ENCODE assay signal across 35 cellular contexts in genomic region chr14:68602507-68602906, GRCh38.
"Had no signal": no experiment of that assay in that cellular context is flagged by ENCODE, and none has a peak within 500 bp of the region (broad histone marks: within the 10 kb centered on the region; RNA-seq: fewer than 3 reads in every experiment).

No MANE protein-coding gene starts in this region.

- H3K36me3 Mint-ChIP-seq: activated CD8-positive, alpha-beta memory T cell treated with anti-CD3 and anti-CD28 coated beads, Interleukin-2, amount 10 ng/mL, durations not matched to agents 7 days and 5 days; activated naive CD4-positive, alpha-beta T cell treated with anti-CD3 and anti-CD28 coated beads, Interleukin-2, amount 10 ng/mL, durations not matched to agents 7 days and 5 days; activated naive CD4-positive, alpha-beta T cell treated with anti-CD3 and anti-CD28 coated beads, Interleukin-2, amount 50 U/mL, for 24 hours; T-cell had no signal

- H3K4me1 Mint-ChIP-seq: activated CD4-positive, alpha-beta memory T cell treated with anti-CD3 and anti-CD28 coated beads, Interleukin-2, amount 10 ng/mL, durations not matched to agents 7 days and 5 days; activated CD8-positive, alpha-beta memory T cell treated with anti-CD3 and anti-CD28 coated beads, Interleukin-2, amount 10 ng/mL, durations not matched to agents 7 days and 5 days had no signal

- H3K4me3 ChIP-seq: body of pancreas, breast epithelium had no signal

- H3K27me3 ChIP-seq: body of pancreas, brain microvascular endothelial cell, breast epithelium had no signal

- H3K36me3 ChIP-seq: brain microvascular endothelial cell, breast epithelium had no signal

- H3K27ac Mint-ChIP-seq: activated CD4-positive, alpha-beta memory T cell treated with anti-CD3 and anti-CD28 coated beads, Interleukin-2, amount 10 ng/mL, durations not matched to agents 7 days and 5 days; activated CD4-positive, alpha-beta T cell treated with anti-CD3 and anti-CD28 coated beads for 36 hours; activated CD4-positive, alpha-beta T cell treated with anti-CD3 and anti-CD28 coated beads, Interleukin-2, amount 10 ng/mL, durations not matched to agents 7 days and 5 days; activated CD8-positive, alpha-beta memory T cell treated with anti-CD3 and anti-CD28 coated beads, Interleukin-2, amount 10 ng/mL, durations not matched to agents 7 days and 5 days; activated CD8-positive, alpha-beta T cell treated with anti-CD3 and anti-CD28 coated beads, Interleukin-2, amount 10 ng/mL, durations not matched to agents 7 days and 5 days; activated naive CD4-positive, alpha-beta T cell treated with anti-CD3 and anti-CD28 coated beads, Interleukin-2, amount 10 ng/mL, durations not matched to agents 7 days and 5 days; activated naive CD8-positive, alpha-beta T cell treated with anti-CD3 and anti-CD28 coated beads, Interleukin-2, amount 50 U/mL, for 24 hours; activated T-cell treated with anti-CD3 and anti-CD28 coated beads, Interleukin-2, amount 50 U/mL, for 24 hours; activated T-helper 2 cell treated with anti-CD3 and anti-CD28 coated beads, Interferon-gamma antibody, Interleukin-2, Interleukin-4, amounts not matched to agents 10 μg/mL and 5 μg/mL and 100 μg/mL, durations not matched to agents 14 hours and 24 hours and 36 hours; T-cell; T-helper 17 cell; T-helper 2 cell treated with Interferon-gamma antibody and Interleukin-4, amounts not matched to agents 5 μg/mL and 100 μg/mL, for 36 hours had no signal

- DNase-seq: activated CD4-positive, alpha-beta memory T cell treated with anti-CD3 and anti-CD28 coated beads, Interleukin-2, amount 10 ng/mL, durations not matched to agents 7 days and 5 days; activated CD4-positive, alpha-beta T cell treated with anti-CD3 and anti-CD28 coated beads for 1 hour; activated CD4-positive, alpha-beta T cell treated with anti-CD3 and anti-CD28 coated beads for 36 hours; activated CD4-positive, alpha-beta T cell treated with anti-CD3 and anti-CD28 coated beads for 48 hours; activated CD4-positive, alpha-beta T cell treated with anti-CD3 and anti-CD28 coated beads, Interleukin-2, amount 10 ng/mL, durations not matched to agents 7 days and 5 days; activated CD4-positive, alpha-beta T cell treated with anti-CD3 and anti-CD28 coated beads, Interleukin-2, amount 50 U/mL, for 48 hours; activated CD4-positive, CD25-positive, alpha-beta regulatory T cell; activated CD8-positive, alpha-beta memory T cell treated with anti-CD3 and anti-CD28 coated beads for 24 hours; activated CD8-positive, alpha-beta memory T cell treated with anti-CD3 and anti-CD28 coated beads, Interleukin-2, amount 10 ng/mL, durations not matched to agents 7 days and 5 days; activated CD8-positive, alpha-beta memory T cell treated with anti-CD3 and anti-CD28 coated beads, Interleukin-2, amount 50 U/mL, for 48 hours; activated CD8-positive, alpha-beta T cell treated with anti-CD3 and anti-CD28 coated beads, Interleukin-2, amount 10 ng/mL, durations not matched to agents 7 days and 5 days; activated effector memory CD4-positive, alpha-beta T cell treated with Interleukin-2 at 50 U/mL for 16 hours; activated gamma-delta T cell; activated naive CD4-positive, alpha-beta T cell treated with anti-CD3 and anti-CD28 coated beads, Interleukin-2, amount 10 ng/mL, durations not matched to agents 7 days and 5 days; activated naive CD4-positive, alpha-beta T cell treated with Interleukin-2 at 50 U/mL for 16 hours; activated naive CD8-positive, alpha-beta T cell treated with anti-CD3 and anti-CD28 coated beads, Interleukin-2, amount 10 ng/mL, durations not matched to agents 7 days and 5 days; activated naive CD8-positive, alpha-beta T cell treated with anti-CD3 and anti-CD28 coated beads, Interleukin-2, amount 50 U/mL, for 24 hours; activated T-cell treated with anti-CD3 and anti-CD28 coated beads, Interleukin-2, amount 50 U/mL, for 24 hours; activated T-cell treated with anti-CD3 and anti-CD28 coated beads, Interleukin-2, amount 50 U/mL, for 48 hours; aorta; body of pancreas; brain microvascular endothelial cell; central memory CD4-positive, alpha-beta T cell; T-cell; T-helper 17 cell; T-helper 9 cell had no signal

- H3K9me3 Mint-ChIP-seq: activated naive CD4-positive, alpha-beta T cell treated with anti-CD3 and anti-CD28 coated beads, Interleukin-2, amount 50 U/mL, for 24 hours; activated naive CD8-positive, alpha-beta T cell treated with anti-CD3 and anti-CD28 coated beads, Interleukin-2, amount 50 U/mL, for 24 hours; activated T-helper 2 cell treated with anti-CD3 and anti-CD28 coated beads, Interferon-gamma antibody, Interleukin-2, Interleukin-4, amounts not matched to agents 10 μg/mL and 5 μg/mL and 100 μg/mL, durations not matched to agents 14 hours and 24 hours and 36 hours had no signal

- H3K4me3 Mint-ChIP-seq: activated CD4-positive, alpha-beta memory T cell treated with anti-CD3 and anti-CD28 coated beads, Interleukin-2, amount 10 ng/mL, durations not matched to agents 7 days and 5 days; activated CD4-positive, alpha-beta T cell treated with anti-CD3 and anti-CD28 coated beads for 36 hours; activated CD4-positive, alpha-beta T cell treated with anti-CD3 and anti-CD28 coated beads, Interleukin-2, amount 10 ng/mL, durations not matched to agents 7 days and 5 days; activated CD8-positive, alpha-beta memory T cell treated with anti-CD3 and anti-CD28 coated beads, Interleukin-2, amount 10 ng/mL, durations not matched to agents 7 days and 5 days; activated CD8-positive, alpha-beta T cell treated with anti-CD3 and anti-CD28 coated beads, Interleukin-2, amount 10 ng/mL, durations not matched to agents 7 days and 5 days; activated naive CD4-positive, alpha-beta T cell treated with anti-CD3 and anti-CD28 coated beads, Interleukin-2, amount 10 ng/mL, durations not matched to agents 7 days and 5 days; activated naive CD4-positive, alpha-beta T cell treated with anti-CD3 and anti-CD28 coated beads, Interleukin-2, amount 50 U/mL, for 24 hours; activated naive CD8-positive, alpha-beta T cell; activated naive CD8-positive, alpha-beta T cell treated with anti-CD3 and anti-CD28 coated beads, Interleukin-2, amount 10 ng/mL, durations not matched to agents 7 days and 5 days; activated naive CD8-positive, alpha-beta T cell treated with anti-CD3 and anti-CD28 coated beads, Interleukin-2, amount 50 U/mL, for 24 hours; activated T-cell treated with anti-CD3 and anti-CD28 coated beads, Interleukin-2, amount 50 U/mL, for 24 hours; T-cell; T-helper 17 cell; T-helper 2 cell treated with Interferon-gamma antibody and Interleukin-4, amounts not matched to agents 5 μg/mL and 100 μg/mL, for 36 hours had no signal

- ATAC-seq: activated CD4-positive, alpha-beta T cell treated with anti-CD3 and anti-CD28 coated beads for 36 hours; activated CD4-positive, CD25-positive, alpha-beta regulatory T cell treated with anti-CD3 and anti-CD28 coated beads, Interleukin-2, amount 50 U/mL, for 24 hours; activated CD8-positive, alpha-beta memory T cell treated with anti-CD3 and anti-CD28 coated beads, Interleukin-2, amount 10 ng/mL, durations not matched to agents 7 days and 5 days; activated CD8-positive, alpha-beta T cell treated with anti-CD3 and anti-CD28 coated beads, Interleukin-2, amount 10 ng/mL, durations not matched to agents 7 days and 5 days; activated naive CD8-positive, alpha-beta T cell treated with anti-CD3 and anti-CD28 coated beads, Interleukin-2, amount 50 U/mL, for 24 hours; body of pancreas; T-cell; T-helper 17 cell had no signal

- H3K9me3 ChIP-seq: body of pancreas had no signal

- FAIRE-seq: astrocyte, TTC549 had no signal

- H3K27ac ChIP-seq: body of pancreas, brain microvascular endothelial cell, breast epithelium, VCaP had no signal

- H3K27me3 Mint-ChIP-seq: activated CD4-positive, alpha-beta memory T cell treated with anti-CD3 and anti-CD28 coated beads, Interleukin-2, amount 10 ng/mL, durations not matched to agents 7 days and 5 days; activated CD4-positive, alpha-beta T cell treated with anti-CD3 and anti-CD28 coated beads for 36 hours; activated CD4-positive, alpha-beta T cell treated with anti-CD3 and anti-CD28 coated beads, Interleukin-2, amount 10 ng/mL, durations not matched to agents 7 days and 5 days; activated CD8-positive, alpha-beta memory T cell treated with anti-CD3 and anti-CD28 coated beads, Interleukin-2, amount 10 ng/mL, durations not matched to agents 7 days and 5 days; activated naive CD4-positive, alpha-beta T cell treated with anti-CD3 and anti-CD28 coated beads, Interleukin-2, amount 50 U/mL, for 24 hours; activated naive CD8-positive, alpha-beta T cell; activated naive CD8-positive, alpha-beta T cell treated with anti-CD3 and anti-CD28 coated beads, Interleukin-2, amount 10 ng/mL, durations not matched to agents 7 days and 5 days; activated naive CD8-positive, alpha-beta T cell treated with anti-CD3 and anti-CD28 coated beads, Interleukin-2, amount 50 U/mL, for 24 hours; activated T-cell treated with anti-CD3 and anti-CD28 coated beads, Interleukin-2, amount 50 U/mL, for 24 hours; T-cell; T-helper 17 cell had no signal
